In the genomic region with DNA sequence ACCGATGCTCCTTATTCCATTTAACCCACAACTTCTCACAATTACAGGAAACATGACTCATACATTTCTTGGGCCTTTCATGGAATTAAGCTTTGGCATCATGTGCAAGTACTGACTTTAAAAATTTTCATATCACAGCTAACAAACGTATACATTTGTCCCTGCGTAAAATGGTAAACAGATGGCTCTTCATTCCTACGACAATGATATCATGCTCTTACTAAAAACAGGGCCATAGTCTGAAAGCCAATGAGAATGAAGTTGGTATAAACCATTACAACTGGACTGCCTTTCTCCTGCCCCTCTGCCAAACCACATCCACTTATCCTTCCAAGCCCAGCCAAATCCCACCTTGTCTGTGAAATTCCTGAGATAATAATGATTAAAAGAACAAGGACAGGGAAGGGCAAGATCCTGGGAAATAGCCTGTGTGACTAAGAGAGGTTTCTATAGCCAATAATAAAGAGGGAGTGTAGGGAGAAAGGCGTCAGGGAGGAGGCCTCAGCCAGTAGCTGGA, we compare ENCODE assay signal across 16 cellular contexts. TPM values are rescaled to one million over a fixed set of nuclear protein-coding genes. Genes with fewer than 3 reads are reported as not detected.
DNase-seq lines count a peak whose midpoint lies in the region; ATAC-seq and TF ChIP-seq lines count a peak whose summit lies in the region.
"Had no signal": no experiment of that assay in that cellular context is flagged by ENCODE, and none has a peak within 500 bp of the region (broad histone marks: within the 10 kb centered on the region; RNA-seq: fewer than 3 reads in every experiment).

No MANE protein-coding gene starts in this region.

- H3K27me3 ChIP-seq in right cardiac atrium (ENCODE audit: control insufficient read depth, insufficient read depth) = no peaks in the 10 kb centered on the region
- H3K27me3 ChIP-seq in colonic mucosa = no peaks in the 10 kb centered on the region
- H3K27me3 ChIP-seq: heart left ventricle, tibial nerve had no signal

- no peak overlapping the region for H3K4me3 ChIP-seq in right cardiac atrium (ENCODE audit: low read length)
- H3K4me3 ChIP-seq in colonic mucosa = no peak overlapping the region
- H3K4me3 ChIP-seq: heart left ventricle, left lung, tibial nerve had no signal

- no peaks in the 10 kb centered on the region for H3K9me3 ChIP-seq in right cardiac atrium (ENCODE audit: control insufficient read depth, low read length)
- no peaks in the 10 kb centered on the region for H3K9me3 ChIP-seq in colonic mucosa
- H3K9me3 ChIP-seq: tibial nerve had no signal

- H3K9ac ChIP-seq in colonic mucosa (ENCODE audit: low read depth in 2 of 2, low read length in 2 of 2) = no peak overlapping the region

- intact Hi-C loops in right cardiac atrium (cut with DNase I) = no loop called here
- intact Hi-C loops in left cardiac atrium (cut with DNase I) = no loop called here
- intact Hi-C loops in colonic mucosa (cut with DNase I) = no loop called here

- H3K4me1 ChIP-seq in right cardiac atrium (ENCODE audit: control insufficient read depth, insufficient read depth, low read length) (peaks cover 12% of the 10 kb centered on the region), colonic mucosa (no peaks in the 10 kb centered on the region)

- no peak for TF ChIP-seq CTCF in colonic mucosa (IDR thresholded peaks at IDR 0.05)

- WGBS in right cardiac atrium = 62% methylated on average over 5 of the region's 5 CpGs

- H3K36me3 ChIP-seq in colonic mucosa = no peaks in the 10 kb centered on the region
- H3K36me3 ChIP-seq: heart left ventricle, left lung, tibial nerve had no signal

- H3K27ac ChIP-seq in right cardiac atrium (ENCODE audit: low read length) = peak overlapping the region; percentile 27
- no peak overlapping the region for H3K27ac ChIP-seq in colonic mucosa
- no peak overlapping the region for H3K27ac ChIP-seq in substantia nigra (ENCODE audit: low read depth, low read length, poor library complexity, severe bottlenecking)
- H3K27ac ChIP-seq: left lung had no signal

- DNase-seq in right cardiac atrium = no peak
- DNase-seq in left cardiac atrium = no peak
- peak; percentile 49 for DNase-seq in amniotic stem cell (lab: John Stamatoyannopoulos, UW)
- DNase-seq in fibroblast of the conjunctiva (ENCODE audit: low read depth) = peak; percentile 48
- no peak for DNase-seq in colonic mucosa
- DNase-seq in substantia nigra (lab: John Stamatoyannopoulos, UW) = no peak
- no peak for DNase-seq in stimulated activated CD4-positive, alpha-beta T cell treated with anti-CD3 and anti-CD28 coated beads, Interleukin-2, amount 100 ng/mL, for 48 hours
- DNase-seq: 8988T; activated naive CD8-positive, alpha-beta T cell treated with anti-CD3 and anti-CD28 coated beads, Interleukin-2, amount 10 ng/mL, durations not matched to agents 7 days and 5 days; effector CD4-positive, alpha-beta T cell; heart left ventricle; left lung; NCI-H1105 had no signal

- ATAC-seq in right cardiac atrium (no peak), left cardiac atrium (no peak), HG03520 (IDR thresholded peaks at IDR 0.05; ENCODE audit: unreplicated experiment) (no peak)
- ATAC-seq: heart left ventricle, left lung had no signal

RNA-seq across cellular contexts. Expression of a gene that starts 44.9 kb away (rescaled TPM):
- 1 to 10 TPM; 4.5 to 8.1 (median 6.1) TPM for total RNA-seq in right cardiac atrium
- polyA plus RNA-seq in right cardiac atrium = 2.5 TPM
- 1 to 10 TPM; 7.0 to 9.1 TPM for total RNA-seq in left cardiac atrium
- under 1 TPM; 0.45 to 0.47 TPM for total RNA-seq in colonic mucosa
- total RNA-seq: NCI-H460 had no signal

Comparison
In these comparisons a context has a peak if more than half of its experiments do, and no peak if none do; other contexts are left out.
1. DNase-seq: peak in amniotic stem cell (single experiment) and fibroblast of the conjunctiva (single experiment); none in right cardiac atrium (0 of 3), left cardiac atrium (single experiment), colonic mucosa (single experiment), substantia nigra (0 of 49) and stimulated activated CD4-positive, alpha-beta T cell treated with anti-CD3 and anti-CD28 coated beads, Interleukin-2, amount 100 ng/mL, for 48 hours (0 of 2).